1 cellular context compared by ENCODE assay signal in genomic region chr13:110274687-110275086, GRCh38.
TF ChIP-seq lines count a peak whose summit lies in the region.

No MANE protein-coding gene starts in this region.

TF ChIP-seq in GM23338, 12 proteins besides CTCF, POLR2A, EP300 and RAD21 (continued from another document):
- TF ChIP-seq, protein P1, sequence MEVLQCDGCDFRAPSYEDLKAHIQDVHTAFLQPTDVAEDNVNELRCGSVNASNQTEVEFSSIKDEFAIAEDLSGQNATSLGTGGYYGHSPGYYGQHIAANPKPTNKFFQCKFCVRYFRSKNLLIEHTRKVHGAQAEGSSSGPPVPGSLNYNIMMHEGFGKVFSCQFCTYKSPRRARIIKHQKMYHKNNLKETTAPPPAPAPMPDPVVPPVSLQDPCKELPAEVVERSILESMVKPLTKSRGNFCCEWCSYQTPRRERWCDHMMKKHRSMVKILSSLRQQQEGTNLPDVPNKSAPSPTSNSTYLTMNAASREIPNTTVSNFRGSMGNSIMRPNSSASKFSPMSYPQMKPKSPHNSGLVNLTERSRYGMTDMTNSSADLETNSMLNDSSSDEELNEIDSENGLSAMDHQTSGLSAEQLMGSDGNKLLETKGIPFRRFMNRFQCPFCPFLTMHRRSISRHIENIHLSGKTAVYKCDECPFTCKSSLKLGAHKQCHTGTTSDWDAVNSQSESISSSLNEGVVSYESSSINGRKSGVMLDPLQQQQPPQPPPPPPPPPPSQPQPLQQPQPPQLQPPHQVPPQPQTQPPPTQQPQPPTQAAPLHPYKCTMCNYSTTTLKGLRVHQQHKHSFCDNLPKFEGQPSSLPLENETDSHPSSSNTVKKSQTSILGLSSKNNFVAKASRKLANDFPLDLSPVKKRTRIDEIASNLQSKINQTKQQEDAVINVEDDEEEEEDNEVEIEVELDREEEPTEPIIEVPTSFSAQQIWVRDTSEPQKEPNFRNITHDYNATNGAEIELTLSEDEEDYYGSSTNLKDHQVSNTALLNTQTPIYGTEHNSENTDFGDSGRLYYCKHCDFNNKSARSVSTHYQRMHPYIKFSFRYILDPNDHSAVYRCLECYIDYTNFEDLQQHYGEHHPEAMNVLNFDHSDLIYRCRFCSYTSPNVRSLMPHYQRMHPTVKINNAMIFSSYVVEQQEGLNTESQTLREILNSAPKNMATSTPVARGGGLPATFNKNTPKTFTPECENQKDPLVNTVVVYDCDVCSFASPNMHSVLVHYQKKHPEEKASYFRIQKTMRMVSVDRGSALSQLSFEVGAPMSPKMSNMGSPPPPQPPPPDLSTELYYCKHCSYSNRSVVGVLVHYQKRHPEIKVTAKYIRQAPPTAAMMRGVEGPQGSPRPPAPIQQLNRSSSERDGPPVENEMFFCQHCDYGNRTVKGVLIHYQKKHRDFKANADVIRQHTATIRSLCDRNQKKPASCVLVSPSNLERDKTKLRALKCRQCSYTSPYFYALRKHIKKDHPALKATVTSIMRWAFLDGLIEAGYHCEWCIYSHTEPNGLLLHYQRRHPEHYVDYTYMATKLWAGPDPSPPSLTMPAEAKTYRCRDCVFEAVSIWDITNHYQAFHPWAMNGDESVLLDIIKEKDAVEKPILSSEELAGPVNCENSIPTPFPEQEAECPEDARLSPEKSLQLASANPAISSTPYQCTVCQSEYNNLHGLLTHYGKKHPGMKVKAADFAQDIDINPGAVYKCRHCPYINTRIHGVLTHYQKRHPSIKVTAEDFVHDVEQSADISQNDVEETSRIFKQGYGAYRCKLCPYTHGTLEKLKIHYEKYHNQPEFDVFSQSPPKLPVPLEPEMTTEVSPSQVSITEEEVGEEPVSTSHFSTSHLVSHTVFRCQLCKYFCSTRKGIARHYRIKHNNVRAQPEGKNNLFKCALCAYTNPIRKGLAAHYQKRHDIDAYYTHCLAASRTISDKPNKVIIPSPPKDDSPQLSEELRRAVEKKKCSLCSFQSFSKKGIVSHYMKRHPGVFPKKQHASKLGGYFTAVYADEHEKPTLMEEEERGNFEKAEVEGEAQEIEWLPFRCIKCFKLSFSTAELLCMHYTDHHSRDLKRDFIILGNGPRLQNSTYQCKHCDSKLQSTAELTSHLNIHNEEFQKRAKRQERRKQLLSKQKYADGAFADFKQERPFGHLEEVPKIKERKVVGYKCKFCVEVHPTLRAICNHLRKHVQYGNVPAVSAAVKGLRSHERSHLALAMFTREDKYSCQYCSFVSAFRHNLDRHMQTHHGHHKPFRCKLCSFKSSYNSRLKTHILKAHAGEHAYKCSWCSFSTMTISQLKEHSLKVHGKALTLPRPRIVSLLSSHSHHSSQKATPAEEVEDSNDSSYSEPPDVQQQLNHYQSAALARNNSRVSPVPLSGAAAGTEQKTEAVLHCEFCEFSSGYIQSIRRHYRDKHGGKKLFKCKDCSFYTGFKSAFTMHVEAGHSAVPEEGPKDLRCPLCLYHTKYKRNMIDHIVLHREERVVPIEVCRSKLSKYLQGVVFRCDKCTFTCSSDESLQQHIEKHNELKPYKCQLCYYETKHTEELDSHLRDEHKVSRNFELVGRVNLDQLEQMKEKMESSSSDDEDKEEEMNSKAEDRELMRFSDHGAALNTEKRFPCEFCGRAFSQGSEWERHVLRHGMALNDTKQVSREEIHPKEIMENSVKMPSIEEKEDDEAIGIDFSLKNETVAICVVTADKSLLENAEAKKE (CRISPR knock-in tag; IDR thresholded peaks at IDR 0.05): no peak
- TF ChIP-seq ZNF114 (CRISPR knock-in tag; IDR thresholded peaks at IDR 0.05): no peak
- TF ChIP-seq ZNF331 (CRISPR knock-in tag; IDR thresholded peaks at IDR 0.05; ENCODE audit: low read depth): no peak
- TF ChIP-seq EZH2 (IDR thresholded peaks at IDR 0.05; ENCODE audit: low read depth, unreplicated experiment): no peak
